20 cellular contexts compared by ENCODE assay signal in the genomic region with DNA sequence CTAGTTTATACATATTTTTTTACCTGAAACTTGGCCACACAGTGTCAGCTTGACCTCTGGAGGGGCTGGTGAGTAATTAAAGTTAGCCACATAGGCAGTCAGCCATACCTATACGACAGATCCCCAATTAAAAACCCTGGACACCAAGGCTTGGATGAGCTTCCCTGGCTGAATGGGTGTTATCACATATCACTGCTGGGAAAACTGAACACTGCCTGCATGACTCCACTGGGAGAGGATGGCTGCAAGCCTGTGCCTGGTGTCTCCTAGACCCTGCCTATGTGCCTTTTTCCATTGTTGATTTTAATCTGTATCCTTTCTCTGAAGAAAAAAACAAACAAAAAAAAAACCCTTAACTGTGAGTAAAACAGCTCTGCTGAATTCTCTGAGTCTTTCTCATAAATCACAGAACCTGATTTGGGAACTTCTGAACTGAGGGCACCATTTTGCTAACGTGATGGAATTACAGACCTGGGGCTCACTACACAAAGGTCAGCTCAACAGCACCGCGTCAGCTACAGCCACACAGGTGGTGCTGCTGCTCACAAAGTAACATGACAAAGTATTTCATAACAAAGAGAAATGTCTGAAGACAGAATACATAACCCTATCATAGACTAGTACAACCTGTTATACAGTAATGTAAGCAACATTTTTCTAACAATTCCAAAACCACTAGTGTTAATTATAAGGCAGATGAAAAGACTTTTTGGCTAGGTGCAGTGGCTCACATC.
"Had no signal": no experiment of that assay in that cellular context is flagged by ENCODE, and none has a peak within 500 bp of the region (broad histone marks: within the 10 kb centered on the region; RNA-seq: fewer than 3 reads in every experiment).

No MANE protein-coding gene starts in this region.

- H3K27ac Mint-ChIP-seq: activated naive CD4-positive, alpha-beta T cell treated with anti-CD3 and anti-CD28 coated beads, Interleukin-2, amount 10 ng/mL, durations not matched to agents 7 days and 5 days; activated T-cell treated with anti-CD3 and anti-CD28 coated beads, Interleukin-2, amount 50 U/mL, for 72 hours; nephron progenitor cell had no signal

- H3K4me1 Mint-ChIP-seq: activated naive CD4-positive, alpha-beta T cell treated with anti-CD3 and anti-CD28 coated beads, Interleukin-2, amount 10 ng/mL, durations not matched to agents 7 days and 5 days; nephron progenitor cell had no signal

- ATAC-seq: activated T-cell treated with anti-CD3 and anti-CD28 coated beads, Interleukin-2, amount 50 U/mL, for 72 hours; heart right ventricle; left cardiac atrium; upper lobe of right lung had no signal

- H3K27me3 ChIP-seq: heart right ventricle, sigmoid colon, testis, upper lobe of right lung had no signal

- H3K4me3 Mint-ChIP-seq: activated naive CD4-positive, alpha-beta T cell treated with anti-CD3 and anti-CD28 coated beads, Interleukin-2, amount 10 ng/mL, durations not matched to agents 7 days and 5 days; activated T-cell treated with anti-CD3 and anti-CD28 coated beads, Interleukin-2, amount 50 U/mL, for 72 hours; nephron progenitor cell had no signal

- H3K27me3 Mint-ChIP-seq: activated naive CD4-positive, alpha-beta T cell treated with anti-CD3 and anti-CD28 coated beads, Interleukin-2, amount 10 ng/mL, durations not matched to agents 7 days and 5 days had no signal

- H3K9me3 Mint-ChIP-seq: activated naive CD4-positive, alpha-beta T cell treated with anti-CD3 and anti-CD28 coated beads, Interleukin-2, amount 10 ng/mL, durations not matched to agents 7 days and 5 days; activated T-cell treated with anti-CD3 and anti-CD28 coated beads, Interleukin-2, amount 50 U/mL, for 72 hours had no signal

- H3K4me3 ChIP-seq: heart right ventricle, sigmoid colon, testis, upper lobe of right lung had no signal

- DNase-seq: activated CD4-positive, alpha-beta T cell treated with anti-CD3 and anti-CD28 coated beads for 1 hour; activated CD4-positive, alpha-beta T cell treated with anti-CD3 and anti-CD28 coated beads, Interleukin-2, amount 50 U/mL, for 1 hour; activated effector memory CD4-positive, alpha-beta T cell treated with Interleukin-2 at 50 U/mL for 16 hours; activated naive CD4-positive, alpha-beta T cell treated with anti-CD3 and anti-CD28 coated beads, Interleukin-2, amount 10 ng/mL, durations not matched to agents 7 days and 5 days; activated T-cell treated with anti-CD3 and anti-CD28 coated beads, Interleukin-2, amount 50 U/mL, for 72 hours; effector memory CD4-positive, alpha-beta T cell; foreskin fibroblast; heart right ventricle; islet precursor cell; left cardiac atrium; nephron progenitor cell; posterior cingulate gyrus; sigmoid colon; SK-N-SH; stimulated activated CD4-positive, alpha-beta T cell treated with anti-CD3 and anti-CD28 coated beads, Interleukin-2, amount 100 ng/mL, for 48 hours; stimulated activated CD8-positive, alpha-beta memory T cell treated with anti-CD3 and anti-CD28 coated beads, Interleukin-4, amount 100 ng/mL, for 48 hours; stimulated activated naive CD4-positive, alpha-beta T cell; testis; upper lobe of right lung had no signal

- FAIRE-seq: endothelial cell of umbilical vein had no signal
